In genomic region chr10:30026578-30026977, GRCh38 we compare ENCODE assay signal across 1 cellular context.
TF ChIP-seq lines count a peak whose summit lies in the region.

No MANE protein-coding gene starts in this region.

TF ChIP-seq in SK-N-SH treated with all-trans-retinoic acid at 6 μM for 48 hours, 23 proteins besides CTCF, POLR2A, EP300 and RAD21 (continued from another document):
- TF ChIP-seq BACH2 (CRISPR knock-in tag; IDR thresholded peaks at IDR 0.05; ENCODE audit: borderline replicate concordance) (no peak), TCF4 (CRISPR knock-in tag; IDR thresholded peaks at IDR 0.05; ENCODE audit: borderline replicate concordance) (no peak), ZC3H10 (CRISPR knock-in tag; IDR thresholded peaks at IDR 0.05) (no peak)
TF ChIP-seq in SK-N-SH treated with all-trans-retinoic acid at 6 μM for 48 hours: peak in this region for 0.
